Comparison of ENCODE assay signal across 20 cellular contexts in the genomic region with DNA sequence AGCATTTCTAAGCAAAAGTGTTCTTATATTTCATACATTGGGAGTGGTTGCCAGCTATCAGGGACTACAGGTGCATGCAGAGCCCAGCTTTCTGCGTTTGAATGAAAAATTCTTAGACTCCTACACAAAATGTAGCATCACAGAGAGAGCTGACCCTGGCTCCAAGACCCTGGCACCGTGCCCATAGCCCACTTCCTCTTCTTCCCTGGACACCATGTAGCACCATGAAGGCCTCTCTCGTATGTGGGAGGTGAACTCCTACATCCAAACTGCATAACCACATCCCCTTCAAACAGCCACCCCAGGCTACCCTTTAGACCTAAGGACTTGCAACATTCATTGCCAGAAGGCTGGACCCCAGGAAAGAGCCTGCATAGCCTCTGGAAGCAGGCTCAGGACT.
"Had no signal": no experiment of that assay in that cellular context is flagged by ENCODE, and none has a peak within 500 bp of the region (broad histone marks: within the 10 kb centered on the region; RNA-seq: fewer than 3 reads in every experiment).

No MANE protein-coding gene starts in this region.

- H3K27ac ChIP-seq: cardiac muscle cell, hepatocyte, neural progenitor cell, prostate gland, right atrium auricular region, skin epidermis, stomach, testis had no signal

- H3K9me3 ChIP-seq: prostate gland, right atrium auricular region, stomach, testis had no signal

- H3K36me3 ChIP-seq: cardiac muscle cell, neural progenitor cell, prostate gland, right atrium auricular region, stomach had no signal

- H3K4me1 ChIP-seq: prostate gland, right atrium auricular region, stomach had no signal

- DNase-seq: activated CD4-positive, alpha-beta memory T cell treated with anti-CD3 and anti-CD28 coated beads, Interleukin-2, amount 10 ng/mL, durations not matched to agents 7 days and 5 days; activated CD4-positive, alpha-beta T cell treated with anti-CD3 and anti-CD28 coated beads for 48 hours; activated CD4-positive, CD25-positive, alpha-beta regulatory T cell; activated CD8-positive, alpha-beta memory T cell treated with anti-CD3 and anti-CD28 coated beads, Interleukin-2, amount 10 ng/mL, durations not matched to agents 7 days and 5 days; activated naive CD8-positive, alpha-beta T cell treated with anti-CD3 and anti-CD28 coated beads, Interleukin-2, amount 10 ng/mL, durations not matched to agents 7 days and 5 days; amygdala; effector memory CD8-positive, alpha-beta T cell; left cardiac atrium; mesendoderm; naive thymus-derived CD4-positive, alpha-beta T cell; stomach; T-helper 1 cell; T1000; testis had no signal

- ATAC-seq: activated CD8-positive, alpha-beta memory T cell treated with anti-CD3 and anti-CD28 coated beads, Interleukin-2, amount 10 ng/mL, durations not matched to agents 7 days and 5 days; effector memory CD8-positive, alpha-beta T cell; left cardiac atrium; naive thymus-derived CD4-positive, alpha-beta T cell had no signal

- H3K27me3 ChIP-seq: cardiac muscle cell, hepatocyte, neural progenitor cell, right atrium auricular region, stomach, testis had no signal

- H3K4me3 ChIP-seq: cardiac muscle cell, hepatocyte, neural progenitor cell, prostate gland, right atrium auricular region, skin epidermis, stomach, testis had no signal
